16 cellular contexts compared by ENCODE assay signal in the genomic region with DNA sequence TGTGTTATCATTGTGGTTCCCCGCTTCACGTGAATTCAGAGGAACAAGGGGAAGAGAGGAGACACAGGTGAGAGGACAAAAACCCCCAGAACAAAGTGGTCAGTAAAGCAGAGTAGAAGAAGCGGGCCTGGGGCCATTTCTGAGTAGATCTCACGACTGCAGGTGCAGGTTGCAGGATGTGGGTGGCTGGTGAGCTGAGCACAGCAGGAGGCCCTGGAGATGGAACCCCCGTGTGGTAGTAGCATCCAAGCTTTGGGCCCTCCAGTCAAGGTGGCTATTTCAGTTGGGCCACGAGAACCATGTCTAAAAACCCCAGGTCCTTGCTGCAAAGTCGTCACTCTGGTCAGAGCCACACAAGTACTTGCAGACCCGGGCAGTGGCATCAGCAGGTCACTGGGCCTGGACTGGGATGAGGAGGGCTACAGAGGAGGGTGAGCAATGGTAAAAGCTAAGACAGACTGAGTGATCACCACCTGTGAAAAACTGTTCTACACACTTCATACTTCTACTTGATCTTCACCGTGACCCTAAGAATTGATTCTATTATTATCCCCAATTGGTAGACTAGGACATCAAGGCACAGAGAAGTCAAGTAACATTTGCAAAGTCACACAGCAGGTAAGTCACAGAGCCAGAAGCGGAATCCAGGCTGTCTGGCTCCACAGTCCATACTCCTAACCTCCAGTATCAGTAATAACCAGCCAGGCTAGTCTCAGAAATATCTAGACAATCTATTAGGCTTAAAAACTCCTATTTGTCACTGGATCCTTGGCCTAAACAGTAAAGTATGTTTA. TPM values are rescaled to one million over a fixed set of nuclear protein-coding genes. Genes with fewer than 3 reads are reported as not detected.
DNase-seq lines count a peak whose midpoint lies in the region; ATAC-seq, FAIRE-seq and TF ChIP-seq lines count a peak whose summit lies in the region.
"Had no signal": no experiment of that assay in that cellular context is flagged by ENCODE, and none has a peak within 500 bp of the region (broad histone marks: within the 10 kb centered on the region; RNA-seq: fewer than 3 reads in every experiment).

No MANE protein-coding gene starts in this region.

- H4K20me1 ChIP-seq in HepG2 (ENCODE audit: insufficient read depth, low read length) (no peaks in the 10 kb centered on the region), OCI-LY3 (ENCODE audit: insufficient read depth, low read length) (no peaks in the 10 kb centered on the region)
- H4K20me1 ChIP-seq: BLaER1 had no signal

- no peak overlapping the region for H2BK15ac ChIP-seq in mesenchymal stem cell (ENCODE audit: low read depth, poor library complexity, severe bottlenecking)

- no peaks in the 10 kb centered on the region for H3K79me1 ChIP-seq in mesenchymal stem cell (replicated peaks; ENCODE audit: low read length, poor library complexity, severe bottlenecking)

- no peak overlapping the region for H2BK12ac ChIP-seq in mesenchymal stem cell (ENCODE audit: low read length in 2 of 2)

- H4K91ac ChIP-seq in mesenchymal stem cell (ENCODE audit: low read length) = no peak overlapping the region

- H3K4me3 ChIP-seq in HepG2 (replicated peaks in 1 of 3; ENCODE audit: insufficient read depth in 1 of 3, low read depth in 2 of 3, low read length in 3 of 3) = no peak overlapping the region
- H3K4me3 ChIP-seq in right lobe of liver = no peak overlapping the region
- no peak overlapping the region for H3K4me3 ChIP-seq in OCI-LY3 (ENCODE audit: low read length)
- H3K4me3 ChIP-seq in mesenchymal stem cell (ENCODE audit: insufficient read depth in 1 of 2, low read depth in 1 of 2, low read length in 2 of 2) = no peak overlapping the region
- H3K4me3 ChIP-seq: BLaER1 had no signal

- intact Hi-C loops in HepG2 (cut with micrococcal nuclease; ENCODE audit: unreplicated experiment) = no loop called here
- intact Hi-C loops in right lobe of liver (cut with DNase I) = no loop called here

- POLR2A ChIA-PET in HepG2 (lab: Yijun Ruan, JAX) = no interaction called here

- no peak overlapping the region for H4K8ac ChIP-seq in mesenchymal stem cell (ENCODE audit: low read length)

- no peak overlapping the region for H2AFZ ChIP-seq in HepG2 (ENCODE audit: low read length)
- 0 out of 2 replicates have a peak overlapping the region, but pooled peaks have one; percentile 15 for H2AFZ ChIP-seq in OCI-LY3 (ENCODE audit: low read depth, low read length)
- H2AFZ ChIP-seq in mesenchymal stem cell (ENCODE audit: low read depth, low read length) = no peak overlapping the region

- H3K79me2 ChIP-seq in HepG2 (ENCODE audit: insufficient read depth, low read length) (no peaks in the 10 kb centered on the region), OCI-LY3 (ENCODE audit: low read length) (no peaks in the 10 kb centered on the region)

- in situ Hi-C loops in HepG2 (cut with HindIII; ENCODE audit: extremely low pct_ligation_motif_present, low pct_unique_long_range_greater_than_20kb) = loop anchor here (25.0 kb wide), 2 partner anchors 788 to 1013 kb away; a partner anchor contains a TSS

- no peak overlapping the region for H3K23ac ChIP-seq in mesenchymal stem cell (ENCODE audit: low read length in 2 of 2)

- FAIRE-seq in HepG2 (lab: Jason Lieb, UNC) = no peak
- FAIRE-seq in GM19239 (lab: Jason Lieb, UNC) = no peak

- no peaks in the 10 kb centered on the region for H3K9me3 ChIP-seq in HepG2 (ENCODE audit: low read length)
- no peaks in the 10 kb centered on the region for H3K9me3 ChIP-seq in right lobe of liver
- H3K9me3 ChIP-seq in OCI-LY3 (ENCODE audit: insufficient read depth, low read length) = no peaks in the 10 kb centered on the region
- H3K9me3 ChIP-seq in mesenchymal stem cell (ENCODE audit: control insufficient read depth, low read length) = no peaks in the 10 kb centered on the region
- H3K9me3 ChIP-seq: BLaER1, Caco-2 had no signal

- H3K27me3 ChIP-seq in HepG2 (ENCODE audit: control insufficient read depth in 1 of 2, insufficient read depth in 2 of 2, low read length in 2 of 2) (no peaks in the 10 kb centered on the region), right lobe of liver (no peaks in the 10 kb centered on the region), OCI-LY3 (ENCODE audit: low read depth, low read length) (peaks cover 9% of the 10 kb centered on the region; the same call in 1 of the 2 replicates), mesenchymal stem cell (ENCODE audit: control insufficient read depth in 1 of 2, insufficient read depth in 1 of 2, low read length in 2 of 2) (no peaks in the 10 kb centered on the region)
- H3K27me3 ChIP-seq: BLaER1 had no signal

- no peaks in the 10 kb centered on the region for H3K36me3 ChIP-seq in HepG2 (replicated peaks in 1 of 2; ENCODE audit: control insufficient read depth in 1 of 2, insufficient read depth in 2 of 2, low read length in 2 of 2)
- H3K36me3 ChIP-seq in right lobe of liver = no peaks in the 10 kb centered on the region
- H3K36me3 ChIP-seq in OCI-LY3 (replicated peaks; ENCODE audit: low read depth, low read length) = no peaks in the 10 kb centered on the region
- H3K36me3 ChIP-seq in mesenchymal stem cell (ENCODE audit: control insufficient read depth in 1 of 2, insufficient read depth in 2 of 2, low read depth in 1 of 2, low read length in 2 of 2) = peaks cover 0 to 40% of the 10 kb centered on the region in 2 experiments
- H3K36me3 ChIP-seq: BLaER1 had no signal

- DNase-seq in HepG2 (ENCODE audit: low spot score) (no peak), right lobe of liver (no peak), mesenchymal stem cell (no peak), GM03348 (ENCODE audit: low spot score) (no peak), GM19239 (ENCODE audit: insufficient read length, low spot score) (no peak), germinal center (ENCODE audit: low spot score) (no peak), AG08395 (ENCODE audit: low spot score) (no peak)
- DNase-seq: AML-193; Caco-2; CD8-positive, alpha-beta memory T cell; GF-D8; HCEC 1CT; IMR-90 had no signal

- no peak overlapping the region for H3K4me2 ChIP-seq in HepG2 (ENCODE audit: low read depth, low read length)
- no peak overlapping the region for H3K4me2 ChIP-seq in OCI-LY3 (ENCODE audit: low read length)
- H3K4me2 ChIP-seq in mesenchymal stem cell (ENCODE audit: low read length, poor library complexity, severe bottlenecking) = no peak overlapping the region
- H3K4me2 ChIP-seq: BLaER1 had no signal

- no peak overlapping the region for H2BK120ac ChIP-seq in mesenchymal stem cell (ENCODE audit: low read depth, low read length)

- no peak overlapping the region for H3K4ac ChIP-seq in mesenchymal stem cell (ENCODE audit: low read depth in 1 of 2, low read length in 2 of 2)

- H2BK5ac ChIP-seq in mesenchymal stem cell (ENCODE audit: low read depth, low read length, poor library complexity, severe bottlenecking) = no peak overlapping the region

- 39% methylated on average over 10 of the region's 10 CpGs for WGBS in HepG2 (ENCODE audit: low lambda C conversion rate)
- 95% methylated on average over 7 of the region's 10 CpGs for WGBS in right lobe of liver (ENCODE audit: insufficient coverage, low coverage, low lambda C conversion rate, missing lambda C conversion rate)
- WGBS in mesenchymal stem cell = 95% methylated on average over 10 of the region's 10 CpGs

- CTCF ChIA-PET in HepG2 (lab: Yijun Ruan, JAX; ENCODE audit: low intra/inter-chr PET ratio, low total read pairs) = no interaction called here

- TF ChIP-seq EP300 in HepG2 (IDR thresholded peaks at IDR 0.05; ENCODE audit: low read depth in 2 of 2, low read length in 2 of 2) (no peak), HepG2 (CRISPR knock-in tag; IDR thresholded peaks at IDR 0.05; ENCODE audit: borderline replicate concordance) (no peak)

- H3K9ac ChIP-seq in HepG2 (ENCODE audit: insufficient read depth, low read depth, low read length) (no peak overlapping the region), OCI-LY3 (ENCODE audit: low read length) (no peak overlapping the region), mesenchymal stem cell (ENCODE audit: low read length) (peak overlapping the region; percentile 37)
- H3K9ac ChIP-seq: BLaER1 had no signal

- TF ChIP-seq RAD21 in HepG2 (CRISPR knock-in tag; IDR thresholded peaks at IDR 0.05) = no peak

- H3K4me1 ChIP-seq in HepG2 (ENCODE audit: insufficient read depth, low read length) (peaks cover 11% of the 10 kb centered on the region), right lobe of liver (peaks cover 0 to 11% (median 4%) of the 10 kb centered on the region in 4 donors), OCI-LY3 (ENCODE audit: low read length) (no peaks in the 10 kb centered on the region), mesenchymal stem cell (ENCODE audit: control insufficient read depth, insufficient read depth, low read depth, low read length) (peaks cover 8% of the 10 kb centered on the region)
- H3K4me1 ChIP-seq: BLaER1, Caco-2 had no signal

- H2AK5ac ChIP-seq in mesenchymal stem cell (ENCODE audit: low read length, severe bottlenecking) = no peak overlapping the region

- no TSS peak for BruUV-seq in HepG2 (replicated peaks; lab: Mats Ljungman, UMichigan)

- ATAC-seq in HepG2 (no peak), right lobe of liver (no peak)

- no peak for TF ChIP-seq CTCF in HepG2 (CRISPR knock-in tag; IDR thresholded peaks at IDR 0.05)
- TF ChIP-seq CTCF in right lobe of liver (IDR thresholded peaks at IDR 0.05) = no peak
- TF ChIP-seq CTCF in OCI-LY3 (IDR thresholded peaks at IDR 0.05; ENCODE audit: low read depth, low read length) = no peak

- H3K27ac ChIP-seq in HepG2 (ENCODE audit: extremely low read length, insufficient read depth, low read length) = no peak overlapping the region
- H3K27ac ChIP-seq in right lobe of liver = no peak overlapping the region
- H3K27ac ChIP-seq in OCI-LY3 (ENCODE audit: low read length) = no peak overlapping the region
- no peak overlapping the region for H3K27ac ChIP-seq in mesenchymal stem cell (ENCODE audit: low read length, poor library complexity, severe bottlenecking)
- H3K27ac ChIP-seq: 22Rv1, BLaER1 had no signal

- H3K14ac ChIP-seq in mesenchymal stem cell (ENCODE audit: low read length in 2 of 2) = no peak overlapping the region

- TF ChIP-seq POLR2A in HepG2 (IDR thresholded peaks at IDR 0.05; ENCODE audit: insufficient read depth in 1 of 2, low read depth in 2 of 2, low read length in 2 of 2) = no peak
- TF ChIP-seq POLR2A in right lobe of liver (IDR thresholded peaks at IDR 0.05) = no peak

- no peak overlapping the region for H3K18ac ChIP-seq in mesenchymal stem cell (ENCODE audit: low read depth in 1 of 2, low read length in 2 of 2)

RNA-seq across cellular contexts. Expression of a gene that starts 43.8 kb away (rescaled TPM):
- total RNA-seq in HepG2 (2016; rRNA removed; fragmentation: Illumina TruSeq; extraction: Trizol) (16.5 and 23.2 TPM in 2 replicates), right lobe of liver (10 to 100 TPM in 4 of 6 experiments, 1 to 10 TPM in 2; 7.6 to 87.4 (median 13.3) TPM)
- total RNA-seq in HepG2 (2016; cell fraction: cytosol; rRNA removed; fragmentation: Illumina TruSeq; extraction: Trizol; ENCODE audit: low read depth) = 1.9 and 2.6 TPM in 2 replicates
- total RNA-seq in HepG2 (2016; cell fraction: insoluble cytoplasmic fraction; rRNA removed; fragmentation: Illumina TruSeq; extraction: Trizol) = 16.3 and 22.3 TPM in 2 replicates
- total RNA-seq in HepG2 (2016; cell fraction: membrane; rRNA removed; fragmentation: Illumina TruSeq; extraction: Trizol) = 5.3 and 5.4 TPM in 2 replicates
- total RNA-seq in HepG2 (2016; cell fraction: nucleus; rRNA removed; fragmentation: Illumina TruSeq; extraction: Trizol) = 34.4 and 35.7 TPM in 2 replicates
- polyA plus RNA-seq in HepG2 (2011; rRNA removed) = 43.2 and 47.1 TPM in 2 replicates
- polyA plus RNA-seq in HepG2 (2011; cell fraction: cytosol; rRNA removed) = 22.2 and 39.6 TPM in 2 replicates
- polyA plus RNA-seq in HepG2 (2011; cell fraction: nucleus; rRNA removed) = 29.2 and 40.9 TPM in 2 replicates
- 42.0 and 55.4 TPM in 2 replicates for polyA plus RNA-seq in HepG2 (2012)
- polyA plus RNA-seq in HepG2 (2016; cell fraction: cytosol; fragmentation: Illumina TruSeq; extraction: Trizol; ENCODE audit: low read depth) = 0.77 and 1.0 TPM in 2 replicates
- polyA plus RNA-seq in HepG2 (2016; cell fraction: insoluble cytoplasmic fraction; fragmentation: Illumina TruSeq; extraction: Trizol; ENCODE audit: low read depth) = 5.4 and 6.4 TPM in 2 replicates
- polyA plus RNA-seq in HepG2 (2016; cell fraction: membrane; fragmentation: Illumina TruSeq; extraction: Trizol; ENCODE audit: low read depth) = 1.1 and 1.5 TPM in 2 replicates
- 15.3 and 15.8 TPM in 2 replicates for polyA plus RNA-seq in HepG2 (2016; cell fraction: nucleus; fragmentation: Illumina TruSeq; extraction: Trizol; ENCODE audit: insufficient read depth, low read depth)
- polyA minus RNA-seq in HepG2 (2011; rRNA and poly(A)+ RNA removed; ENCODE audit: low replicate concordance) = 0.12 and 435 TPM in 2 replicates
- polyA minus RNA-seq in HepG2 (2011; cell fraction: cytosol; rRNA and poly(A)+ RNA removed) = 92.0 and 179 TPM in 2 replicates
- polyA minus RNA-seq in HepG2 (2011; cell fraction: nucleus; rRNA and poly(A)+ RNA removed) = 140 and 207 TPM in 2 replicates
- 0.18 TPM for polyA plus RNA-seq in mesenchymal stem cell (2013, experiment 1 of 2)
- 0.11 TPM for polyA plus RNA-seq in mesenchymal stem cell (2013, experiment 2 of 2)
- total RNA-seq: CD8-positive, alpha-beta memory T cell had no signal
